ENCODE assay signal across 7 cellular contexts in genomic region chr5:97162045-97162444, GRCh38. TPM values are rescaled to one million over a fixed set of nuclear protein-coding genes. Genes with fewer than 3 reads are reported as not detected.
DNase-seq lines count a peak whose midpoint lies in the region; ATAC-seq and TF ChIP-seq lines count a peak whose summit lies in the region.

No MANE protein-coding gene starts in this region.

- H3K36me3 ChIP-seq in vagina = peaks cover 0 to 31% of the 10 kb centered on the region in 2 donors

- H3K27ac Mint-ChIP-seq in nephron = no peak overlapping the region

- no peak for TF ChIP-seq POLR2A in vagina (IDR thresholded peaks at IDR 0.05)

- no peaks in the 10 kb centered on the region for H3K4me1 ChIP-seq in vagina

- no peak overlapping the region for H3K4me3 Mint-ChIP-seq in nephron

- no peaks in the 10 kb centered on the region for H3K9me3 ChIP-seq in vagina

- peak; percentile 85 to 96 (median 93) for TF ChIP-seq CTCF in nephron (IDR thresholded peaks at IDR 0.05; ENCODE audit: unreplicated experiment in 3 of 3)
- peak; percentile 51 to 78 (median 58) for TF ChIP-seq CTCF in vagina (IDR thresholded peaks at IDR 0.05)

- no peaks in the 10 kb centered on the region for H3K27me3 ChIP-seq in vagina

- H3K4me1 Mint-ChIP-seq in nephron = no peaks in the 10 kb centered on the region

- H3K36me3 Mint-ChIP-seq in nephron (ENCODE audit: low read depth) = peaks cover 50% of the 10 kb centered on the region

- DNase-seq in ELR (ENCODE audit: low read depth) (peak; percentile 78), NCI-H446 treated with DMSO at 0.1 percent for 48 hours (lab: John Stamatoyannopoulos, UW) (peak; percentile 57), fibroblast of gingiva (ENCODE audit: low read depth) (peak; percentile 71), vagina (ENCODE audit: extremely low spot score in 2 of 2) (no peak)
- DNase-seq in activated CD4-positive, alpha-beta T cell treated with anti-CD3 and anti-CD28 coated beads, Interleukin-2, amount 50 U/mL, for 4 hours = peak; percentile 25 to 36

- peaks cover 21% of the 10 kb centered on the region for H3K9me3 Mint-ChIP-seq in nephron

- intact Hi-C loops in vagina (cut with DNase I) = loop anchor here (10.0 kb wide), 2 partner anchors 407 to 547 kb away; no protein-coding TSS in a partner anchor

- H3K27ac ChIP-seq in vagina = no peak overlapping the region

- no peaks in the 10 kb centered on the region for H3K27me3 Mint-ChIP-seq in nephron (ENCODE audit: low read depth)

- H3K4me3 ChIP-seq in vagina = no peak overlapping the region

- ATAC-seq in HG02798 (IDR thresholded peaks at IDR 0.05; ENCODE audit: poor library complexity, unreplicated experiment) = peak; percentile 65

RNA-seq across cellular contexts. Expression of gene LIX1, which starts 19.6 kb away (rescaled TPM):
- total RNA-seq in vagina = not detected

RNA-seq across cellular contexts. Expression of gene RIOK2, which starts 21.0 kb away (rescaled TPM):
- total RNA-seq in vagina = 18.7 TPM

Comparison
In these comparisons a context has a peak if more than half of its experiments do, and no peak if none do; other contexts are left out.
1. DNase-seq: peak in ELR (single experiment), NCI-H446 treated with DMSO at 0.1 percent for 48 hours (single experiment), activated CD4-positive, alpha-beta T cell treated with anti-CD3 and anti-CD28 coated beads, Interleukin-2, amount 50 U/mL, for 4 hours (2 of 2) and fibroblast of gingiva (single experiment); none in vagina (0 of 2).